8 cellular contexts compared by ENCODE assay signal in genomic region chr3:47161983-47162694, GRCh38. TPM values are rescaled to one million over a fixed set of nuclear protein-coding genes. Genes with fewer than 3 reads are reported as not detected.
DNase-seq lines count a peak whose midpoint lies in the region; ATAC-seq, FAIRE-seq and TF ChIP-seq lines count a peak whose summit lies in the region.

No MANE protein-coding gene starts in this region.

- WGBS in pancreas, 2 donors, result 12 to 16% methylated on average over 4 of the region's 4 CpGs

- no peak for TF ChIP-seq POLR2A in endothelial cell of umbilical vein (IDR thresholded peaks at IDR 0.05; ENCODE audit: low read depth, low read length)

- H3K4me2 ChIP-seq in endothelial cell of umbilical vein (ENCODE audit: insufficient read depth, low read length), result peak overlapping the region; percentile 94

- H3K9me3 ChIP-seq in NT2/D1 (ENCODE audit: insufficient read depth, low read length) (no peaks in the 10 kb centered on the region), endothelial cell of umbilical vein (replicated peaks; ENCODE audit: control insufficient read depth, insufficient read depth, low read length) (no peaks in the 10 kb centered on the region), pancreas (no peaks in the 10 kb centered on the region)

- intact Hi-C loops in endothelial cell of umbilical vein (cut with micrococcal nuclease), result loop anchor here (2.0 to 5.0 kb wide), 2 partner anchors 220 to 239 kb away; partner anchors contain the start of gene PTPN23
- intact Hi-C loops in pancreas (cut with DNase I), result no loop called here

- peak; percentile 56 for FAIRE-seq in endothelial cell of umbilical vein (lab: Jason Lieb, UNC)
- FAIRE-seq in pancreas (lab: Jason Lieb, UNC), result no peak

- H3K79me2 ChIP-seq in endothelial cell of umbilical vein (ENCODE audit: control insufficient read depth, insufficient read depth, low read length), result peaks cover 83% of the 10 kb centered on the region

- POLR2A ChIA-PET in endothelial cell of umbilical vein (lab: Charles Lee), result no interaction called here

- H2AFZ ChIP-seq in endothelial cell of umbilical vein (ENCODE audit: low read depth, low read length), result no peak overlapping the region

- peak overlapping the region; percentile 95 for H3K9ac ChIP-seq in NT2/D1 (ENCODE audit: insufficient read length, low read depth)
- peak overlapping the region; percentile 93 for H3K9ac ChIP-seq in endothelial cell of umbilical vein (replicated peaks; ENCODE audit: extremely low read depth, insufficient read depth, low read length)

- no peak for ATAC-seq in pancreas

- dilution Hi-C loops in endothelial cell of umbilical vein (cut with MboI; ENCODE audit: extremely low pct_ligation_motif_present, low sequenced_read_pairs), result no loop called here

- H3K27ac ChIP-seq in endothelial cell of umbilical vein (ENCODE audit: insufficient read depth, low read depth, low read length) (peak overlapping the region; percentile 78), pancreas (peak overlapping the region in 1 of 4 donors; percentile 95)

- H3K27me3 ChIP-seq in NT2/D1 (ENCODE audit: insufficient read depth, insufficient read length), result no peaks in the 10 kb centered on the region
- H3K27me3 ChIP-seq in endothelial cell of umbilical vein (ENCODE audit: control insufficient read depth in 2 of 2, insufficient read depth in 2 of 2, low read length in 2 of 2), result no peaks in the 10 kb centered on the region
- H3K27me3 ChIP-seq in pancreas, result no peaks in the 10 kb centered on the region

- no peaks in the 10 kb centered on the region for H3K9me1 ChIP-seq in endothelial cell of umbilical vein (replicated peaks; ENCODE audit: control insufficient read depth, extremely low read depth, insufficient read depth, low read length)

- DNase-seq in ELR (ENCODE audit: low read depth) (peak; percentile 27), NT2/D1 (ENCODE audit: low read depth, low spot score) (no peak), endothelial cell of umbilical vein (ENCODE audit: low read depth, low spot score) (no peak), pancreas (no peak), NCI-H2029 treated with DMSO at 0.1 percent for 48 hours (lab: John Stamatoyannopoulos, UW) (no peak), DMS53 (lab: John Stamatoyannopoulos, UW) (no peak), SHP77 treated with DMSO at 0.1 percent for 48 hours (lab: John Stamatoyannopoulos, UW) (no peak)
- no peak for DNase-seq in stimulated activated CD4-positive, alpha-beta T cell treated with anti-CD3 and anti-CD28 coated beads, Interleukin-4, amount 100 ng/mL, for 24 hours

- H3K4me3 ChIP-seq in NT2/D1 (ENCODE audit: insufficient read length, low read depth), result peak overlapping the region; percentile 85
- H3K4me3 ChIP-seq in endothelial cell of umbilical vein (replicated peaks in 1 of 3; ENCODE audit: insufficient read depth in 1 of 3, low read depth in 1 of 3, low read length in 3 of 3), result peak overlapping the region; percentile 2 to 90 (median 58)
- H3K4me3 ChIP-seq in pancreas, result peak overlapping the region; percentile 90 to 97 (median 92)

- BruUV-seq in endothelial cell of umbilical vein (replicated peaks; lab: Mats Ljungman, UMichigan), result no TSS peak

- CTCF ChIA-PET in endothelial cell of umbilical vein (lab: Charles Lee), result interaction anchor here (1.0 kb wide), 1 partner anchor 21 kb away, joined by 3 read pairs; no protein-coding TSS in a partner anchor

- H4K20me1 ChIP-seq in endothelial cell of umbilical vein (replicated peaks; ENCODE audit: control insufficient read depth, extremely low read depth, insufficient read depth, low read length), result peaks cover 23% of the 10 kb centered on the region

- no peak for TF ChIP-seq CTCF in endothelial cell of umbilical vein (IDR thresholded peaks at IDR 0.05; ENCODE audit: extremely low read depth in 1 of 2, insufficient read depth in 1 of 2, low read depth in 1 of 2, low read length in 2 of 2)
- TF ChIP-seq CTCF in pancreas (IDR thresholded peaks at IDR 0.05), result no peak

- H3K4me1 ChIP-seq in NT2/D1 (ENCODE audit: insufficient read depth, insufficient read length) (peaks cover 2% of the 10 kb centered on the region), endothelial cell of umbilical vein (ENCODE audit: control insufficient read depth, extremely low read depth, insufficient read depth, low read length) (peaks cover 19% of the 10 kb centered on the region), pancreas (peaks cover 24 to 50% (median 40%) of the 10 kb centered on the region in 3 donors)

- H3K36me3 ChIP-seq in NT2/D1 (ENCODE audit: insufficient read depth, insufficient read length, low read length) (peaks cover 17% of the 10 kb centered on the region), endothelial cell of umbilical vein (ENCODE audit: control insufficient read depth in 2 of 2, extremely low read depth in 1 of 2, insufficient read depth in 2 of 2, low read length in 2 of 2) (no peaks in the 10 kb centered on the region), pancreas (no peaks in the 10 kb centered on the region)

TF ChIP-seq in endothelial cell of umbilical vein, 7 proteins besides CTCF, POLR2A, EP300 and RAD21:
- no peak for TF ChIP-seq EZH2 (IDR thresholded peaks at IDR 0.05; ENCODE audit: borderline replicate concordance, low read depth, low read length, severe bottlenecking)
- no peak for TF ChIP-seq JUN (IDR thresholded peaks at IDR 0.05; ENCODE audit: borderline replicate concordance, insufficient read depth, insufficient read length, low read depth)
- TF ChIP-seq MYC (IDR thresholded peaks at IDR 0.05; ENCODE audit: low read depth, low read length), result no peak
- no peak for TF ChIP-seq FOS (IDR thresholded peaks at IDR 0.05; ENCODE audit: borderline replicate concordance, insufficient read depth, low read length)
- no peak for TF ChIP-seq POLR2AphosphoS5 (IDR thresholded peaks at IDR 0.05; ENCODE audit: insufficient read depth, low read depth, low read length)
- no peak for TF ChIP-seq MAX (IDR thresholded peaks at IDR 0.05; ENCODE audit: insufficient read depth, insufficient read length)
- TF ChIP-seq GATA2 (IDR thresholded peaks at IDR 0.05; ENCODE audit: insufficient read depth, insufficient read length, low read depth, low read length), result no peak
TF ChIP-seq in endothelial cell of umbilical vein: peak in this region for 0.

RNA-seq across cellular contexts. Expression of gene SETD2, which starts 1.8 kb away (rescaled TPM):
- 36.2 and 41.4 TPM in 2 replicates for total RNA-seq in endothelial cell of umbilical vein
- 12.3 and 13.7 TPM in 2 replicates for polyA plus RNA-seq in endothelial cell of umbilical vein
- polyA plus RNA-seq in endothelial cell of umbilical vein (2011; cell fraction: cytosol; rRNA removed), result 18.2 TPM in 2 replicates
- polyA plus RNA-seq in endothelial cell of umbilical vein (2011; cell fraction: nucleus; rRNA removed), result 32.1 and 37.4 TPM in 2 replicates
- 19.8 and 27.1 TPM in 2 replicates for polyA plus RNA-seq in endothelial cell of umbilical vein (2012)
- polyA minus RNA-seq in endothelial cell of umbilical vein, result 38.2 and 41.8 TPM in 2 replicates
- 25.7 TPM for polyA minus RNA-seq in endothelial cell of umbilical vein (2011; cell fraction: cytosol; rRNA and poly(A)+ RNA removed)
- polyA minus RNA-seq in endothelial cell of umbilical vein (2011; cell fraction: nucleus; rRNA and poly(A)+ RNA removed), result 55.8 and 70.2 TPM in 2 replicates
- total RNA-seq in pancreas, result 10 to 100 TPM; 20.5 to 35.3 (median 22.3) TPM
- 10 to 100 TPM in 1 of 2 donors, 1 to 10 TPM in 1; 9.6 to 13.8 TPM for polyA plus RNA-seq in pancreas
